In genomic region chr11:69637956-69638871, GRCh38 we compare ENCODE assay signal across 8 cellular contexts. TPM values are rescaled to one million over a fixed set of nuclear protein-coding genes. Genes with fewer than 3 reads are reported as not detected.
A peak's percentile ranks its signal among the peaks of the same experiment; 100 is the strongest.
DNase-seq lines count a peak whose midpoint lies in the region; ATAC-seq and TF ChIP-seq lines count a peak whose summit lies in the region.

No MANE protein-coding gene starts in this region.

- no peaks in the 10 kb centered on the region for H3K9me3 Mint-ChIP-seq in activated naive CD4-positive, alpha-beta T cell treated with anti-CD3 and anti-CD28 coated beads, Interleukin-2, amount 50 U/mL, for 24 hours
- no peaks in the 10 kb centered on the region for H3K9me3 Mint-ChIP-seq in activated naive CD4-positive, alpha-beta T cell treated with anti-CD3 and anti-CD28 coated beads, Interleukin-2, amount 50 U/mL, for 72 hours
- no peaks in the 10 kb centered on the region for H3K9me3 Mint-ChIP-seq in WTC11
- no peaks in the 10 kb centered on the region for H3K9me3 Mint-ChIP-seq in activated CD4-positive, alpha-beta memory T cell treated with anti-CD3 and anti-CD28 coated beads, Interleukin-2, amount 10 ng/mL, durations not matched to agents 7 days and 5 days

- H3K4me1 ChIP-seq in prostate gland (replicated peaks), result peaks cover 23% of the 10 kb centered on the region

- H3K27me3 ChIP-seq in prostate gland (replicated peaks; ENCODE audit: insufficient read depth), result no peaks in the 10 kb centered on the region

- intact Hi-C loops in cardiac septum (cut with DNase I), result loop anchor here (2.0 kb wide), 1 partner anchor 341 kb away; no protein-coding TSS in a partner anchor
- intact Hi-C loops in prostate gland (cut with DNase I), result loop anchor here (10.0 kb wide), 2 partner anchors 143 to 193 kb away; no protein-coding TSS in a partner anchor

- peaks cover 12% of the 10 kb centered on the region for H3K27me3 Mint-ChIP-seq in activated naive CD4-positive, alpha-beta T cell treated with anti-CD3 and anti-CD28 coated beads, Interleukin-2, amount 50 U/mL, for 24 hours
- H3K27me3 Mint-ChIP-seq in WTC11 (ENCODE audit: low read depth), result peaks cover 12% of the 10 kb centered on the region
- H3K27me3 Mint-ChIP-seq in activated CD4-positive, alpha-beta memory T cell treated with anti-CD3 and anti-CD28 coated beads, Interleukin-2, amount 10 ng/mL, durations not matched to agents 7 days and 5 days, result peaks cover 62% of the 10 kb centered on the region

- no peak overlapping the region for H3K27ac ChIP-seq in prostate gland

- POLR2A ChIA-PET in WTC11 (lab: Charles Lee), result interaction anchor here (0.5 to 2.4 kb wide), 12 partner anchors 18 to 484 kb away, joined by 3 to 12 read pairs (median 3); partner anchors contain the start of gene MYEOV
- POLR2A ChIA-PET in activated CD4-positive, alpha-beta memory T cell treated with anti-CD3 and anti-CD28 coated beads, Interleukin-2, amount 10 ng/mL, durations not matched to agents 7 days and 5 days (lab: Charles Lee), result no interaction called here

- peak overlapping the region; percentile 71 for H3K4me3 Mint-ChIP-seq in activated naive CD4-positive, alpha-beta T cell treated with anti-CD3 and anti-CD28 coated beads, Interleukin-2, amount 50 U/mL, for 24 hours
- peak overlapping the region; percentile 89 for H3K4me3 Mint-ChIP-seq in WTC11
- H3K4me3 Mint-ChIP-seq in activated CD4-positive, alpha-beta memory T cell treated with anti-CD3 and anti-CD28 coated beads, Interleukin-2, amount 10 ng/mL, durations not matched to agents 7 days and 5 days, result no peak overlapping the region

- peaks cover 27% of the 10 kb centered on the region for H3K4me1 Mint-ChIP-seq in activated naive CD4-positive, alpha-beta T cell treated with anti-CD3 and anti-CD28 coated beads, Interleukin-2, amount 50 U/mL, for 24 hours
- H3K4me1 Mint-ChIP-seq in WTC11, result peaks cover 21% of the 10 kb centered on the region
- H3K4me1 Mint-ChIP-seq in activated CD4-positive, alpha-beta memory T cell treated with anti-CD3 and anti-CD28 coated beads, Interleukin-2, amount 10 ng/mL, durations not matched to agents 7 days and 5 days, result peaks cover 23% of the 10 kb centered on the region

- no peaks in the 10 kb centered on the region for H3K9me3 ChIP-seq in prostate gland

- CTCF ChIA-PET in WTC11 (lab: Charles Lee), result interaction anchor here (0.8 to 1.6 kb wide), 7 partner anchors 32 to 515 kb away, joined by 3 to 11 read pairs (median 5); no protein-coding TSS in a partner anchor
- CTCF ChIA-PET in activated CD4-positive, alpha-beta memory T cell treated with anti-CD3 and anti-CD28 coated beads, Interleukin-2, amount 10 ng/mL, durations not matched to agents 7 days and 5 days (lab: Charles Lee), result interaction anchor here (0.8 to 0.9 kb wide), 2 partner anchors 32 to 347 kb away, joined by 3 read pairs; no protein-coding TSS in a partner anchor

- no peak for TF ChIP-seq CTCF in WTC11 (IDR thresholded peaks at IDR 0.05)
- TF ChIP-seq CTCF in prostate gland (IDR thresholded peaks at IDR 0.05), result no peak

- TF ChIP-seq POLR2A in prostate gland (IDR thresholded peaks at IDR 0.05), result no peak

- 4% methylated on average over 33 of the region's 76 CpGs for WGBS in prostate gland

- no peak for DNase-seq in activated naive CD4-positive, alpha-beta T cell treated with anti-CD3 and anti-CD28 coated beads, Interleukin-2, amount 50 U/mL, for 72 hours (ENCODE audit: low spot score in 2 of 2)
- peak; percentile 81 for DNase-seq in WTC11 (ENCODE audit: low spot score)
- DNase-seq in cardiac septum (ENCODE audit: low spot score), result peak; percentile 80
- no peak for DNase-seq in prostate gland (ENCODE audit: low spot score)
- no peak for DNase-seq in activated CD4-positive, alpha-beta memory T cell treated with anti-CD3 and anti-CD28 coated beads, Interleukin-2, amount 10 ng/mL, durations not matched to agents 7 days and 5 days

- peak overlapping the region; percentile 32 to 41 for H3K4me3 ChIP-seq in prostate gland

- no peaks in the 10 kb centered on the region for H3K36me3 ChIP-seq in prostate gland

- no peak for ATAC-seq in activated naive CD4-positive, alpha-beta T cell treated with anti-CD3 and anti-CD28 coated beads, Interleukin-2, amount 50 U/mL, for 72 hours
- ATAC-seq in WTC11 (peak; percentile 3), HG03354 (IDR thresholded peaks at IDR 0.05; ENCODE audit: poor library complexity, severe bottlenecking, unreplicated experiment) (no peak), GM18867 (IDR thresholded peaks at IDR 0.05; ENCODE audit: unreplicated experiment) (no peak)

- H3K27ac Mint-ChIP-seq in activated naive CD4-positive, alpha-beta T cell treated with anti-CD3 and anti-CD28 coated beads, Interleukin-2, amount 50 U/mL, for 24 hours, result no peak overlapping the region
- H3K27ac Mint-ChIP-seq in activated naive CD4-positive, alpha-beta T cell treated with anti-CD3 and anti-CD28 coated beads, Interleukin-2, amount 50 U/mL, for 72 hours, result no peak overlapping the region
- H3K27ac Mint-ChIP-seq in WTC11, result peak overlapping the region; percentile 98
- H3K27ac Mint-ChIP-seq in activated CD4-positive, alpha-beta memory T cell treated with anti-CD3 and anti-CD28 coated beads, Interleukin-2, amount 10 ng/mL, durations not matched to agents 7 days and 5 days, result no peak overlapping the region

- H3K36me3 Mint-ChIP-seq in activated naive CD4-positive, alpha-beta T cell treated with anti-CD3 and anti-CD28 coated beads, Interleukin-2, amount 50 U/mL, for 24 hours, result no peaks in the 10 kb centered on the region
- no peaks in the 10 kb centered on the region for H3K36me3 Mint-ChIP-seq in activated naive CD4-positive, alpha-beta T cell treated with anti-CD3 and anti-CD28 coated beads, Interleukin-2, amount 50 U/mL, for 72 hours
- H3K36me3 Mint-ChIP-seq in WTC11, result no peaks in the 10 kb centered on the region
- no peaks in the 10 kb centered on the region for H3K36me3 Mint-ChIP-seq in activated CD4-positive, alpha-beta memory T cell treated with anti-CD3 and anti-CD28 coated beads, Interleukin-2, amount 10 ng/mL, durations not matched to agents 7 days and 5 days (ENCODE audit: low read depth)

TF ChIP-seq in WTC11, 78 proteins besides CTCF, POLR2A, EP300 and RAD21 (continues in another document):
- TF ChIP-seq, protein P1, sequence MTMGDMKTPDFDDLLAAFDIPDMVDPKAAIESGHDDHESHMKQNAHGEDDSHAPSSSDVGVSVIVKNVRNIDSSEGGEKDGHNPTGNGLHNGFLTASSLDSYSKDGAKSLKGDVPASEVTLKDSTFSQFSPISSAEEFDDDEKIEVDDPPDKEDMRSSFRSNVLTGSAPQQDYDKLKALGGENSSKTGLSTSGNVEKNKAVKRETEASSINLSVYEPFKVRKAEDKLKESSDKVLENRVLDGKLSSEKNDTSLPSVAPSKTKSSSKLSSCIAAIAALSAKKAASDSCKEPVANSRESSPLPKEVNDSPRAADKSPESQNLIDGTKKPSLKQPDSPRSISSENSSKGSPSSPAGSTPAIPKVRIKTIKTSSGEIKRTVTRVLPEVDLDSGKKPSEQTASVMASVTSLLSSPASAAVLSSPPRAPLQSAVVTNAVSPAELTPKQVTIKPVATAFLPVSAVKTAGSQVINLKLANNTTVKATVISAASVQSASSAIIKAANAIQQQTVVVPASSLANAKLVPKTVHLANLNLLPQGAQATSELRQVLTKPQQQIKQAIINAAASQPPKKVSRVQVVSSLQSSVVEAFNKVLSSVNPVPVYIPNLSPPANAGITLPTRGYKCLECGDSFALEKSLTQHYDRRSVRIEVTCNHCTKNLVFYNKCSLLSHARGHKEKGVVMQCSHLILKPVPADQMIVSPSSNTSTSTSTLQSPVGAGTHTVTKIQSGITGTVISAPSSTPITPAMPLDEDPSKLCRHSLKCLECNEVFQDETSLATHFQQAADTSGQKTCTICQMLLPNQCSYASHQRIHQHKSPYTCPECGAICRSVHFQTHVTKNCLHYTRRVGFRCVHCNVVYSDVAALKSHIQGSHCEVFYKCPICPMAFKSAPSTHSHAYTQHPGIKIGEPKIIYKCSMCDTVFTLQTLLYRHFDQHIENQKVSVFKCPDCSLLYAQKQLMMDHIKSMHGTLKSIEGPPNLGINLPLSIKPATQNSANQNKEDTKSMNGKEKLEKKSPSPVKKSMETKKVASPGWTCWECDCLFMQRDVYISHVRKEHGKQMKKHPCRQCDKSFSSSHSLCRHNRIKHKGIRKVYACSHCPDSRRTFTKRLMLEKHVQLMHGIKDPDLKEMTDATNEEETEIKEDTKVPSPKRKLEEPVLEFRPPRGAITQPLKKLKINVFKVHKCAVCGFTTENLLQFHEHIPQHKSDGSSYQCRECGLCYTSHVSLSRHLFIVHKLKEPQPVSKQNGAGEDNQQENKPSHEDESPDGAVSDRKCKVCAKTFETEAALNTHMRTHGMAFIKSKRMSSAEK (CRISPR knock-in tag; IDR thresholded peaks at IDR 0.05; ENCODE audit: borderline replicate concordance), result peak; percentile 42; the same call in 1 of the 2 replicates
- TF ChIP-seq USF1 (CRISPR knock-in tag; IDR thresholded peaks at IDR 0.05), result peak; percentile 50

RNA-seq across cellular contexts. Expression of gene CCND1, which starts 2.7 kb away (rescaled TPM):
- total RNA-seq in activated naive CD4-positive, alpha-beta T cell treated with anti-CD3 and anti-CD28 coated beads, Interleukin-2, amount 50 U/mL, for 72 hours, result under 1 TPM; 0.16 to 0.39 TPM
- 212 to 224 TPM (median 224 TPM) in 3 replicates for total RNA-seq in WTC11 (2021)
- total RNA-seq in cardiac septum, result 258 TPM
- total RNA-seq in prostate gland, result 100 to 1,000 TPM in 1 of 2 donors, 10 to 100 TPM in 1; 69.2 to 188 TPM
- under 1 TPM; 0.05 to 0.08 TPM for total RNA-seq in activated CD4-positive, alpha-beta memory T cell treated with anti-CD3 and anti-CD28 coated beads, Interleukin-2, amount 10 ng/mL, durations not matched to agents 7 days and 5 days

RNA-seq across cellular contexts. Expression of gene LTO1, which starts 36.9 kb away (rescaled TPM):
- 10 to 100 TPM; 19.1 to 21.0 TPM for total RNA-seq in activated naive CD4-positive, alpha-beta T cell treated with anti-CD3 and anti-CD28 coated beads, Interleukin-2, amount 50 U/mL, for 72 hours
- total RNA-seq in WTC11 (2021), result 20.5 to 27.5 TPM (median 20.6 TPM) in 3 replicates
- 11.8 TPM for total RNA-seq in cardiac septum
- 10 to 100 TPM; 14.9 to 39.5 TPM for total RNA-seq in prostate gland
- 10 to 100 TPM; 23.4 to 25.5 TPM for total RNA-seq in activated CD4-positive, alpha-beta memory T cell treated with anti-CD3 and anti-CD28 coated beads, Interleukin-2, amount 10 ng/mL, durations not matched to agents 7 days and 5 days

Comparison
In these comparisons a context has a peak if more than half of its experiments do, and no peak if none do; other contexts are left out.
1. DNase-seq: peak in WTC11 (single experiment) and cardiac septum (single experiment); none in activated naive CD4-positive, alpha-beta T cell treated with anti-CD3 and anti-CD28 coated beads, Interleukin-2, amount 50 U/mL, for 72 hours (0 of 2), prostate gland (single experiment) and activated CD4-positive, alpha-beta memory T cell treated with anti-CD3 and anti-CD28 coated beads, Interleukin-2, amount 10 ng/mL, durations not matched to agents 7 days and 5 days (single experiment).
2. RNA of gene CCND1, which starts 2.7 kb away (total RNA-seq): 258 TPM in cardiac septum (single experiment), 212 to 224 TPM in WTC11 and 69.2 to 188 TPM in prostate gland; 0.16 to 0.39 TPM in activated naive CD4-positive, alpha-beta T cell treated with anti-CD3 and anti-CD28 coated beads, Interleukin-2, amount 50 U/mL, for 72 hours and 0.05 to 0.08 TPM in activated CD4-positive, alpha-beta memory T cell treated with anti-CD3 and anti-CD28 coated beads, Interleukin-2, amount 10 ng/mL, durations not matched to agents 7 days and 5 days; every median in the first group is over 10 times any median in the second.